8 cellular contexts compared by ENCODE assay signal in the genomic region with DNA sequence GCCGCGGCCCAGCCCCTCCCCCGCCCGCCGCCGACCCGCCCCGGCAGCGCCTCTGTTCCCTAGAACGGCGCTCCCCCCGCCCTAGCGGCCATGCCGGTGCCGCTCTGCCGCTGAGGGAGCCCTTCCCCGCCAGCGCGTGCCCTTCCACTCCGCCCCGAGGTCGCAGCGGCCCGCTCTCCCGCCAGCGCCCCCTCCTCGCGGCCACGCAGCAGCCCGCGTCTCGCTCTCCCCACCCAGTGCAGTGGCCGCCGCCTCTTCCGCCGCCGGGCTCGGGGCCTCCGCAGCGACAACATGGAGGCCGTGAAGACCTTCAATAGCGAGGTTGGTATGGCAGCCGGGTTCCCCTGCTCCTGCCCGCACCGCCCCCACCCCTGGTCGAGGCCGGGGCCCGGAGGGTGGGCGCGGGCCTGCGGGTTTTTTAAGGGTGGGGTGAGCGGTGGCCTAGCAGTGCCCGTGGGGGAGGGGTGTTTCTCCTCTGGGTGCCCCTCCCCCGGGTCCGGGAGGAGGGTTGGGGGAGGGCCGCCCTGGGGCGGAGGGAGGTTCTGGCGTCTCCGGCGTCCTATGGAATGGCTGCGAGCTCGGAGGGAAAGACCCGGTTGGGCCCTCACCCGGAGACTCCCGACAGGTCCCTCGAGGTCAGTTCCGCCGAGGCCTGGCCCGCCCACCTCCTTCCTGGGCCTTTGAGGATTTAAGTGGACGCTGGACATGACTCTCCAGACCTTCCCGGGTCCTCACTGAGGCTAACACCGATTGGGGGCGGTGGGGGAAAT. TPM values are rescaled to one million over a fixed set of nuclear protein-coding genes. Genes with fewer than 3 reads are reported as not detected.
DNase-seq lines count a peak whose midpoint lies in the region; ATAC-seq and TF ChIP-seq lines count a peak whose summit lies in the region.

No MANE protein-coding gene starts in this region.

- H3K79me2 ChIP-seq in smooth muscle cell (ENCODE audit: low read depth), result peaks cover 47% of the 10 kb centered on the region

- H3K9me3 Mint-ChIP-seq in WTC11 (no peaks in the 10 kb centered on the region), immature natural killer cell (no peaks in the 10 kb centered on the region)

- H3F3A ChIP-seq in smooth muscle cell (ENCODE audit: low read depth), result peaks cover 15% of the 10 kb centered on the region

- no peaks in the 10 kb centered on the region for H3K27me3 ChIP-seq in smooth muscle cell (ENCODE audit: low read depth)

- no peaks in the 10 kb centered on the region for H3K27me3 Mint-ChIP-seq in WTC11 (ENCODE audit: low read depth)
- peaks cover 5 to 23% (median 7%) of the 10 kb centered on the region in 3 donors for H3K27me3 Mint-ChIP-seq in immature natural killer cell (ENCODE audit: low read depth in 3 of 3)

- H3K4me1 ChIP-seq in smooth muscle cell (ENCODE audit: low read depth), result peaks cover 24% of the 10 kb centered on the region

- WGBS in smooth muscle cell (ENCODE audit: low lambda C conversion rate), result 1% methylated on average over 32 of the region's 73 CpGs

- H3K27ac Mint-ChIP-seq in WTC11 (peak overlapping the region; percentile 99), immature natural killer cell (peak overlapping the region; percentile 90 to 98 (median 96))

- H3K9ac ChIP-seq in smooth muscle cell (ENCODE audit: low read depth), result peak overlapping the region; percentile 98

- in situ Hi-C loops in GM18951 (cut with MboI; ENCODE audit: low sequenced_read_pairs, unreplicated experiment), result no loop called here

- H3K9me3 ChIP-seq in smooth muscle cell (replicated peaks; ENCODE audit: low read depth), result no peaks in the 10 kb centered on the region

- peak overlapping the region; percentile 92 for H2AFZ ChIP-seq in smooth muscle cell (ENCODE audit: low read depth)

- POLR2A ChIA-PET in WTC11 (lab: Charles Lee), result no interaction called here

- H3K27ac ChIP-seq in smooth muscle cell (ENCODE audit: low read depth), result peak overlapping the region; percentile 96

- H3K36me3 Mint-ChIP-seq in WTC11 (peaks cover 7% of the 10 kb centered on the region), immature natural killer cell (no peaks in the 10 kb centered on the region)

- peak; percentile 68 for ATAC-seq in HG03175 (IDR thresholded peaks at IDR 0.05; ENCODE audit: unreplicated experiment)
- peak; percentile 86 for ATAC-seq in WTC11

- peak; percentile 45 for TF ChIP-seq POLR2A in GM18951 (IDR thresholded peaks at IDR 0.05; ENCODE audit: extremely low read depth, insufficient read depth, insufficient read length)

- CTCF ChIA-PET in WTC11 (lab: Charles Lee), result no interaction called here

- H3K4me3 Mint-ChIP-seq in WTC11, result peak overlapping the region; percentile 90
- peak overlapping the region; percentile 86 to 93 (median 90) for H3K4me3 Mint-ChIP-seq in immature natural killer cell

- no peak; the same call in 1 of the 2 replicates for TF ChIP-seq CTCF in WTC11 (IDR thresholded peaks at IDR 0.05)
- TF ChIP-seq CTCF in cardiac fibroblast (IDR thresholded peaks at IDR 0.05; ENCODE audit: low read depth, low read length), result no peak
- peak; percentile 21 for TF ChIP-seq CTCF in smooth muscle cell (IDR thresholded peaks at IDR 0.05; ENCODE audit: borderline replicate concordance, insufficient read depth, poor library complexity, severe bottlenecking)

- H3K4me1 Mint-ChIP-seq in WTC11 (peaks cover 48% of the 10 kb centered on the region), immature natural killer cell (peaks cover 51 to 61% of the 10 kb centered on the region in 2 donors)

- H3K4me2 ChIP-seq in smooth muscle cell, result peak overlapping the region; percentile 84

- H3K36me3 ChIP-seq in smooth muscle cell (ENCODE audit: low read depth), result no peaks in the 10 kb centered on the region

- peak; percentile 99 for DNase-seq in AG08395 (ENCODE audit: low spot score)
- peak; percentile 63 for DNase-seq in NCI-H2227 treated with DMSO at 0.1 percent for 48 hours (lab: John Stamatoyannopoulos, UW)
- peak; percentile 94 for DNase-seq in WTC11 (ENCODE audit: low spot score)
- peak; percentile 98 for DNase-seq in cardiac fibroblast (ENCODE audit: low read depth in 2 of 2)
- peak; percentile 89 to 91 (median 90) for DNase-seq in immature natural killer cell
- peak; percentile 86 for DNase-seq in smooth muscle cell (lab: John Stamatoyannopoulos, UW; ENCODE audit: unreplicated experiment)

- peak overlapping the region; percentile 68 to 81 for H3K4me3 ChIP-seq in cardiac fibroblast (replicated peaks in 1 of 2; ENCODE audit: low read depth in 2 of 2, low read length in 2 of 2)
- H3K4me3 ChIP-seq in smooth muscle cell, result peak overlapping the region; percentile 95

- peaks cover 47% of the 10 kb centered on the region for H4K20me1 ChIP-seq in smooth muscle cell (ENCODE audit: low read depth)

TF ChIP-seq in WTC11, 78 proteins besides CTCF, POLR2A, EP300 and RAD21 (continues in another document):
- TF ChIP-seq NFE2L1 (CRISPR knock-in tag; IDR thresholded peaks at IDR 0.05) (no peak; the same call in 1 of the 2 replicates), ELF4 (CRISPR knock-in tag; IDR thresholded peaks at IDR 0.05; ENCODE audit: low read depth) (no peak), GTF2I (CRISPR knock-in tag; conservative IDR thresholded peaks at IDR 0.05) (no peak), ESRRA (CRISPR knock-in tag; IDR thresholded peaks at IDR 0.05; ENCODE audit: borderline replicate concordance) (no peak; the same call in 1 of the 2 replicates), NR2C2 (CRISPR knock-in tag; IDR thresholded peaks at IDR 0.05) (peak; percentile 25; the same call in 1 of the 2 replicates), SP1 (CRISPR knock-in tag; conservative IDR thresholded peaks at IDR 0.05) (peak; percentile 70), RELA (CRISPR knock-in tag; IDR thresholded peaks at IDR 0.05; ENCODE audit: borderline replicate concordance) (no peak), TEAD4 (CRISPR knock-in tag; IDR thresholded peaks at IDR 0.05) (0 out of 2 replicates have a peak, but pooled peaks have one; percentile 28)
- TF ChIP-seq, protein P1, sequence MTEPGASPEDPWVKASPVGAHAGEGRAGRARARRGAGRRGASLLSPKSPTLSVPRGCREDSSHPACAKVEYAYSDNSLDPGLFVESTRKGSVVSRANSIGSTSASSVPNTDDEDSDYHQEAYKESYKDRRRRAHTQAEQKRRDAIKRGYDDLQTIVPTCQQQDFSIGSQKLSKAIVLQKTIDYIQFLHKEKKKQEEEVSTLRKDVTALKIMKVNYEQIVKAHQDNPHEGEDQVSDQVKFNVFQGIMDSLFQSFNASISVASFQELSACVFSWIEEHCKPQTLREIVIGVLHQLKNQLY (CRISPR knock-in tag; IDR thresholded peaks at IDR 0.05), result 0 out of 2 replicates have a peak, but pooled peaks have one; percentile 24
- TF ChIP-seq, protein P2, sequence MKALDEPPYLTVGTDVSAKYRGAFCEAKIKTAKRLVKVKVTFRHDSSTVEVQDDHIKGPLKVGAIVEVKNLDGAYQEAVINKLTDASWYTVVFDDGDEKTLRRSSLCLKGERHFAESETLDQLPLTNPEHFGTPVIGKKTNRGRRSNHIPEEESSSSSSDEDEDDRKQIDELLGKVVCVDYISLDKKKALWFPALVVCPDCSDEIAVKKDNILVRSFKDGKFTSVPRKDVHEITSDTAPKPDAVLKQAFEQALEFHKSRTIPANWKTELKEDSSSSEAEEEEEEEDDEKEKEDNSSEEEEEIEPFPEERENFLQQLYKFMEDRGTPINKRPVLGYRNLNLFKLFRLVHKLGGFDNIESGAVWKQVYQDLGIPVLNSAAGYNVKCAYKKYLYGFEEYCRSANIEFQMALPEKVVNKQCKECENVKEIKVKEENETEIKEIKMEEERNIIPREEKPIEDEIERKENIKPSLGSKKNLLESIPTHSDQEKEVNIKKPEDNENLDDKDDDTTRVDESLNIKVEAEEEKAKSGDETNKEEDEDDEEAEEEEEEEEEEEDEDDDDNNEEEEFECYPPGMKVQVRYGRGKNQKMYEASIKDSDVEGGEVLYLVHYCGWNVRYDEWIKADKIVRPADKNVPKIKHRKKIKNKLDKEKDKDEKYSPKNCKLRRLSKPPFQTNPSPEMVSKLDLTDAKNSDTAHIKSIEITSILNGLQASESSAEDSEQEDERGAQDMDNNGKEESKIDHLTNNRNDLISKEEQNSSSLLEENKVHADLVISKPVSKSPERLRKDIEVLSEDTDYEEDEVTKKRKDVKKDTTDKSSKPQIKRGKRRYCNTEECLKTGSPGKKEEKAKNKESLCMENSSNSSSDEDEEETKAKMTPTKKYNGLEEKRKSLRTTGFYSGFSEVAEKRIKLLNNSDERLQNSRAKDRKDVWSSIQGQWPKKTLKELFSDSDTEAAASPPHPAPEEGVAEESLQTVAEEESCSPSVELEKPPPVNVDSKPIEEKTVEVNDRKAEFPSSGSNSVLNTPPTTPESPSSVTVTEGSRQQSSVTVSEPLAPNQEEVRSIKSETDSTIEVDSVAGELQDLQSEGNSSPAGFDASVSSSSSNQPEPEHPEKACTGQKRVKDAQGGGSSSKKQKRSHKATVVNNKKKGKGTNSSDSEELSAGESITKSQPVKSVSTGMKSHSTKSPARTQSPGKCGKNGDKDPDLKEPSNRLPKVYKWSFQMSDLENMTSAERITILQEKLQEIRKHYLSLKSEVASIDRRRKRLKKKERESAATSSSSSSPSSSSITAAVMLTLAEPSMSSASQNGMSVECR (CRISPR knock-in tag; IDR thresholded peaks at IDR 0.05; ENCODE audit: borderline replicate concordance), result peak; percentile 62; the same call in 1 of the 2 replicates
- TF ChIP-seq, protein P3, sequence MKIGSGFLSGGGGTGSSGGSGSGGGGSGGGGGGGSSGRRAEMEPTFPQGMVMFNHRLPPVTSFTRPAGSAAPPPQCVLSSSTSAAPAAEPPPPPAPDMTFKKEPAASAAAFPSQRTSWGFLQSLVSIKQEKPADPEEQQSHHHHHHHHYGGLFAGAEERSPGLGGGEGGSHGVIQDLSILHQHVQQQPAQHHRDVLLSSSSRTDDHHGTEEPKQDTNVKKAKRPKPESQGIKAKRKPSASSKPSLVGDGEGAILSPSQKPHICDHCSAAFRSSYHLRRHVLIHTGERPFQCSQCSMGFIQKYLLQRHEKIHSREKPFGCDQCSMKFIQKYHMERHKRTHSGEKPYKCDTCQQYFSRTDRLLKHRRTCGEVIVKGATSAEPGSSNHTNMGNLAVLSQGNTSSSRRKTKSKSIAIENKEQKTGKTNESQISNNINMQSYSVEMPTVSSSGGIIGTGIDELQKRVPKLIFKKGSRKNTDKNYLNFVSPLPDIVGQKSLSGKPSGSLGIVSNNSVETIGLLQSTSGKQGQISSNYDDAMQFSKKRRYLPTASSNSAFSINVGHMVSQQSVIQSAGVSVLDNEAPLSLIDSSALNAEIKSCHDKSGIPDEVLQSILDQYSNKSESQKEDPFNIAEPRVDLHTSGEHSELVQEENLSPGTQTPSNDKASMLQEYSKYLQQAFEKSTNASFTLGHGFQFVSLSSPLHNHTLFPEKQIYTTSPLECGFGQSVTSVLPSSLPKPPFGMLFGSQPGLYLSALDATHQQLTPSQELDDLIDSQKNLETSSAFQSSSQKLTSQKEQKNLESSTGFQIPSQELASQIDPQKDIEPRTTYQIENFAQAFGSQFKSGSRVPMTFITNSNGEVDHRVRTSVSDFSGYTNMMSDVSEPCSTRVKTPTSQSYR (CRISPR knock-in tag; IDR thresholded peaks at IDR 0.05), result peak; percentile 80

RNA-seq across cellular contexts. Expression of a gene that starts 0.6 kb away (rescaled TPM):
- total RNA-seq in WTC11 (2021) (40.7 to 46.8 TPM (median 46.3 TPM) in 3 replicates), smooth muscle cell (37.6 and 39.3 TPM in 2 replicates)
- polyA plus RNA-seq in immature natural killer cell (10 to 100 TPM in 1 of 3 donors, 1 to 10 TPM in 2; 6.4 to 18.2 (median 8.1) TPM), smooth muscle cell (12.3 and 12.7 TPM in 2 replicates)

Comparison
In these comparisons a context has a peak if more than half of its experiments do, and no peak if none do; other contexts are left out.
1. Peak in every context shown above with its lines: DNase-seq, ATAC-seq, H3K4me3 ChIP-seq and H3K27ac ChIP-seq.